ENCODE assay signal across 8 cellular contexts in genomic region chr19:15288146-15288963, GRCh38. TPM values are rescaled to one million over a fixed set of nuclear protein-coding genes. Genes with fewer than 3 reads are reported as not detected.
A peak's percentile ranks its signal among the peaks of the same experiment; 100 is the strongest.
DNase-seq lines count a peak whose midpoint lies in the region; ATAC-seq, FAIRE-seq and TF ChIP-seq lines count a peak whose summit lies in the region.

No MANE protein-coding gene starts in this region.

- TF ChIP-seq POLR2A in esophagus muscularis mucosa (IDR thresholded peaks at IDR 0.05; ENCODE audit: low read depth) = no peak

- H3K9me3 ChIP-seq in SJCRH30 (replicated peaks) = no peaks in the 10 kb centered on the region
- H3K9me3 ChIP-seq in esophagus muscularis mucosa = no peaks in the 10 kb centered on the region
- no peaks in the 10 kb centered on the region for H3K9me3 ChIP-seq in pancreas

- H3K27ac ChIP-seq in SJCRH30 = peak overlapping the region; percentile 30
- peak overlapping the region in 3 of 4 donors; percentile 15 to 61 (median 45) for H3K27ac ChIP-seq in esophagus muscularis mucosa (replicated peaks in 1 of 4)
- H3K27ac ChIP-seq in pancreas = no peak overlapping the region

- TF ChIP-seq CTCF in esophagus muscularis mucosa (IDR thresholded peaks at IDR 0.05) (no peak), pancreas (IDR thresholded peaks at IDR 0.05) (no peak), omental fat pad (IDR thresholded peaks at IDR 0.05) (no peak)

- H3K4me3 Mint-ChIP-seq in activated naive CD4-positive, alpha-beta T cell treated with anti-CD3 and anti-CD28 coated beads for 36 hours = no peak overlapping the region

- no peaks in the 10 kb centered on the region for H3K27me3 Mint-ChIP-seq in activated naive CD4-positive, alpha-beta T cell treated with anti-CD3 and anti-CD28 coated beads for 36 hours (ENCODE audit: low read depth)

- peaks cover 60% of the 10 kb centered on the region for H3K4me1 ChIP-seq in SJCRH30
- peaks cover 99 to 100% (median 100%) of the 10 kb centered on the region in 4 donors for H3K4me1 ChIP-seq in esophagus muscularis mucosa
- H3K4me1 ChIP-seq in pancreas = peaks cover 16 to 70% (median 34%) of the 10 kb centered on the region in 3 donors

- H3K4me1 Mint-ChIP-seq in activated naive CD4-positive, alpha-beta T cell treated with anti-CD3 and anti-CD28 coated beads for 36 hours (ENCODE audit: low read depth) = peaks cover 97% of the 10 kb centered on the region

- DNase-seq in activated naive CD4-positive, alpha-beta T cell treated with anti-CD3 and anti-CD28 coated beads for 36 hours = no peak
- DNase-seq in activated naive CD4-positive, alpha-beta T cell (lab: John Stamatoyannopoulos, UW) = no peak
- peak; percentile 94 to 96 for DNase-seq in SJCRH30
- no peak for DNase-seq in esophagus muscularis mucosa (ENCODE audit: extremely low spot score)
- no peak for DNase-seq in pancreas
- DNase-seq in omental fat pad (ENCODE audit: low spot score) = no peak
- DNase-seq in AML-193 (lab: John Stamatoyannopoulos, UW) = no peak

- H3K4me3 ChIP-seq in SJCRH30 = no peak overlapping the region
- H3K4me3 ChIP-seq in esophagus muscularis mucosa = peak overlapping the region in 1 of 4 donors; percentile 8
- no peak overlapping the region for H3K4me3 ChIP-seq in pancreas

- intact Hi-C loops in activated naive CD4-positive, alpha-beta T cell treated with anti-CD3 and anti-CD28 coated beads for 36 hours (cut with micrococcal nuclease) = no loop called here
- intact Hi-C loops in esophagus muscularis mucosa (cut with DNase I) (no loop called here), pancreas (cut with DNase I) (no loop called here)

- H3K9me3 Mint-ChIP-seq in activated naive CD4-positive, alpha-beta T cell treated with anti-CD3 and anti-CD28 coated beads for 36 hours = no peaks in the 10 kb centered on the region

- H3K27ac Mint-ChIP-seq in activated naive CD4-positive, alpha-beta T cell treated with anti-CD3 and anti-CD28 coated beads for 36 hours = peak overlapping the region; percentile 22

- CTCF ChIA-PET in activated naive CD4-positive, alpha-beta T cell treated with anti-CD3 and anti-CD28 coated beads for 36 hours (lab: Charles Lee) = interaction anchor here (0.9 to 1.2 kb wide), 2 partner anchors 27 to 38 kb away, joined by 3 read pairs; no protein-coding TSS in a partner anchor

- H3K36me3 ChIP-seq in SJCRH30 = no peaks in the 10 kb centered on the region
- H3K36me3 ChIP-seq in esophagus muscularis mucosa = no peaks in the 10 kb centered on the region
- H3K36me3 ChIP-seq in pancreas = no peaks in the 10 kb centered on the region

- no peak for FAIRE-seq in pancreas (lab: Jason Lieb, UNC)

- H3K36me3 Mint-ChIP-seq in activated naive CD4-positive, alpha-beta T cell treated with anti-CD3 and anti-CD28 coated beads for 36 hours (ENCODE audit: low read depth) = no peaks in the 10 kb centered on the region

- WGBS in esophagus muscularis mucosa = 45% methylated on average over 13 of the region's 14 CpGs
- whole genome bisulfite sequencing in pancreas, 2 donors = 41 to 46% methylated on average over 14 of the region's 14 CpGs

- H3K27me3 ChIP-seq in SJCRH30 (no peaks in the 10 kb centered on the region), esophagus muscularis mucosa (no peaks in the 10 kb centered on the region), pancreas (no peaks in the 10 kb centered on the region)

- ATAC-seq in pancreas (peak in 3 of 4 donors; percentile 55 to 62 (median 56)), HG02870 (IDR thresholded peaks at IDR 0.05; ENCODE audit: unreplicated experiment) (no peak), omental fat pad (ENCODE audit: low FRiP score) (no peak)

- no peak for TF ChIP-seq EP300 in esophagus muscularis mucosa (IDR thresholded peaks at IDR 0.05)

RNA-seq across cellular contexts. Expression of gene BRD4, which starts 44.0 kb away (rescaled TPM):
- total RNA-seq in activated naive CD4-positive, alpha-beta T cell treated with anti-CD3 and anti-CD28 coated beads for 36 hours = 100 to 1,000 TPM; 109 to 111 TPM
- total RNA-seq in SJCRH30 (2014; rRNA removed; shearing (Covaris generic)) = 48.6 and 50.4 TPM in 2 replicates
- total RNA-seq in esophagus muscularis mucosa (10 to 100 TPM; 34.1 to 48.1 (median 37.5) TPM), pancreas (10 to 100 TPM; 36.2 to 53.3 (median 39.9) TPM), omental fat pad (10 to 100 TPM; 22.6 to 49.1 (median 30.1) TPM)
- polyA plus RNA-seq in pancreas = 10 to 100 TPM; 16.9 to 41.2 TPM

RNA-seq across cellular contexts. Expression of gene EPHX3, which starts 56.1 kb away (rescaled TPM):
- not detected for total RNA-seq in activated naive CD4-positive, alpha-beta T cell treated with anti-CD3 and anti-CD28 coated beads for 36 hours
- total RNA-seq in SJCRH30 (2014; rRNA removed; shearing (Covaris generic)) = 0.18 TPM in 1 of 2 replicates, not detected in the other
- total RNA-seq in esophagus muscularis mucosa = 1 to 10 TPM in 1 of 4 donors, not detected in 3; 1.6 TPM
- under 1 TPM in 4 of 6 donors, not detected in 2; 0.09 to 0.59 (median 0.17) TPM for total RNA-seq in pancreas
- under 1 TPM in 1 of 2 donors, not detected in 1; 0.16 TPM for polyA plus RNA-seq in pancreas
- under 1 TPM in 1 of 4 donors, not detected in 3; 0.84 TPM for total RNA-seq in omental fat pad

Comparison
In these comparisons a context has a peak if more than half of its experiments do, and no peak if none do; other contexts are left out.
1. DNase-seq: peak in SJCRH30 (2 of 2); none in activated naive CD4-positive, alpha-beta T cell treated with anti-CD3 and anti-CD28 coated beads for 36 hours (single experiment), activated naive CD4-positive, alpha-beta T cell (0 of 4), esophagus muscularis mucosa (single experiment), pancreas (0 of 6), omental fat pad (single experiment) and AML-193 (0 of 2).
2. H3K27ac ChIP-seq: peak in SJCRH30 (single experiment) and esophagus muscularis mucosa (3 of 4); none in pancreas (0 of 4).
3. ATAC-seq: peak in pancreas (3 of 4); none in HG02870 (single experiment) and omental fat pad (single experiment).